1 cellular context compared by ENCODE assay signal in the genomic region with DNA sequence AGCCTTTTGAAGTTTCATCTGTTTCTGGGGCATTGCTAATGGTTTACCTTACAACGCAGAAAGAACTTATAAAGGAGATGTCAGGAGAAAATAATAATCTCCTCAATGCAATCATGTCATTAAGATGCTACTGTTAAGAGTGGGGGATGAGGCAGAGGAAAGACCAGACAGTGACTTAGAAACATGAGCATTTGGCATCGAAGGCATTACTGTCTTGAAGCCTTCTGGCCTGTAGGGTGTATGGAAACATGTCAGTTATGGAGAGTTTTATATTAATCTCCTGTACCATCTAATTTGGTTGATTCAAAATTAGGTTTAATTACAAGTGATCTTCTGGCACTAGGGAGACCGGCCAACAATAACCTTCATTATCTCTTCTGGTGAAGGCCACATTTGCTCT.
TF ChIP-seq lines count a peak whose summit lies in the region.

No MANE protein-coding gene starts in this region.

TF ChIP-seq in IMR-90, 13 proteins besides CTCF, POLR2A, EP300 and RAD21:
- TF ChIP-seq CEBPB (IDR thresholded peaks at IDR 0.05; ENCODE audit: low read depth, low read length) (no peak), FOS (IDR thresholded peaks at IDR 0.05; ENCODE audit: low read depth, low read length) (no peak), RCOR1 (IDR thresholded peaks at IDR 0.05; ENCODE audit: insufficient replicate concordance, low read length) (no peak), MXI1 (IDR thresholded peaks at IDR 0.05; ENCODE audit: borderline replicate concordance, low read depth, low read length) (no peak), MAZ (IDR thresholded peaks at IDR 0.05; ENCODE audit: borderline replicate concordance, low read depth, low read length) (no peak)
- TF ChIP-seq, protein P1, sequence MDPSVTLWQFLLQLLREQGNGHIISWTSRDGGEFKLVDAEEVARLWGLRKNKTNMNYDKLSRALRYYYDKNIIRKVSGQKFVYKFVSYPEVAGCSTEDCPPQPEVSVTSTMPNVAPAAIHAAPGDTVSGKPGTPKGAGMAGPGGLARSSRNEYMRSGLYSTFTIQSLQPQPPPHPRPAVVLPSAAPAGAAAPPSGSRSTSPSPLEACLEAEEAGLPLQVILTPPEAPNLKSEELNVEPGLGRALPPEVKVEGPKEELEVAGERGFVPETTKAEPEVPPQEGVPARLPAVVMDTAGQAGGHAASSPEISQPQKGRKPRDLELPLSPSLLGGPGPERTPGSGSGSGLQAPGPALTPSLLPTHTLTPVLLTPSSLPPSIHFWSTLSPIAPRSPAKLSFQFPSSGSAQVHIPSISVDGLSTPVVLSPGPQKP (IDR thresholded peaks at IDR 0.05; ENCODE audit: borderline replicate concordance, low read depth, low read length) = no peak
